In genomic region chr15:58212909-58213526, GRCh38 we compare ENCODE assay signal across 8 cellular contexts.
DNase-seq lines count a peak whose midpoint lies in the region; ATAC-seq and TF ChIP-seq lines count a peak whose summit lies in the region.

No MANE protein-coding gene starts in this region.

- POLR2A ChIA-PET in HCT116 (lab: Charles Lee): interaction anchor here (0.6 kb wide), 1 partner anchor 160 kb away, joined by 3 read pairs; no protein-coding TSS in a partner anchor
- POLR2A ChIA-PET in RWPE1 (lab: Yijun Ruan, JAX; ENCODE audit: low non-redundant PET): no interaction called here

- H3K9me3 ChIP-seq in HCT116 (ENCODE audit: control insufficient read depth in 1 of 2, insufficient read depth in 1 of 2, low read depth in 1 of 2, low read length in 2 of 2): no peaks in the 10 kb centered on the region
- H3K9me3 ChIP-seq in smooth muscle cell (replicated peaks; ENCODE audit: low read depth): no peaks in the 10 kb centered on the region

- H3K4me1 ChIP-seq in HCT116 (ENCODE audit: control insufficient read depth in 1 of 2, insufficient read depth in 2 of 2, low read length in 2 of 2): no peaks in the 10 kb centered on the region
- peaks cover 8% of the 10 kb centered on the region for H3K4me1 ChIP-seq in smooth muscle cell (ENCODE audit: low read depth)

- ATAC-seq in HCT116 (peak; percentile 85), HG03460 (IDR thresholded peaks at IDR 0.05; ENCODE audit: unreplicated experiment) (no peak), HG03159 (IDR thresholded peaks at IDR 0.05; ENCODE audit: unreplicated experiment) (no peak)

- H3K36me3 ChIP-seq in HCT116 (ENCODE audit: control insufficient read depth in 1 of 2, insufficient read depth in 2 of 2, low read length in 2 of 2): no peaks in the 10 kb centered on the region
- no peaks in the 10 kb centered on the region for H3K36me3 ChIP-seq in smooth muscle cell (ENCODE audit: low read depth)

- no peaks in the 10 kb centered on the region for H3F3A ChIP-seq in smooth muscle cell (ENCODE audit: low read depth)

- TF ChIP-seq POLR2A in HCT116 (IDR thresholded peaks at IDR 0.05; ENCODE audit: borderline replicate concordance, extremely low read depth, insufficient read depth, insufficient read length): no peak

- H3K4me2 ChIP-seq in HCT116 (ENCODE audit: low read length) (no peak overlapping the region), smooth muscle cell (no peak overlapping the region)

- RAD21 ChIA-PET in HCT116 (lab: Charles Lee; ENCODE audit: low non-redundant PET in 1 of 2, low total read pairs in 2 of 2, uncharacterized antibody in 2 of 2, unreplicated experiment in 2 of 2): no interaction called here

- BruUV-seq in HCT116 (replicated peaks; lab: Mats Ljungman, UMichigan): no TSS peak

- no peak overlapping the region for H3K27ac ChIP-seq in HCT116 (ENCODE audit: low read depth, low read length)
- H3K27ac ChIP-seq in RWPE1: no peak overlapping the region
- H3K27ac ChIP-seq in smooth muscle cell (ENCODE audit: low read depth): peak overlapping the region; percentile 19

- TF ChIP-seq RAD21 in HCT116 (IDR thresholded peaks at IDR 0.05; ENCODE audit: low read depth): peak; percentile 53

- H3K79me2 ChIP-seq in HCT116 (ENCODE audit: insufficient read depth, low read length) (no peaks in the 10 kb centered on the region), smooth muscle cell (ENCODE audit: low read depth) (no peaks in the 10 kb centered on the region)

- H3K9ac ChIP-seq in HCT116 (ENCODE audit: low read length) (no peak overlapping the region), smooth muscle cell (ENCODE audit: low read depth) (no peak overlapping the region)

- WGBS in smooth muscle cell (ENCODE audit: low lambda C conversion rate): 92% methylated on average over 7 of the region's 7 CpGs

- no peaks in the 10 kb centered on the region for H3K27me3 ChIP-seq in HCT116 (ENCODE audit: insufficient read depth, low read length)
- no peaks in the 10 kb centered on the region for H3K27me3 ChIP-seq in smooth muscle cell (ENCODE audit: low read depth)

- intact Hi-C loops in HCT116 (cut with micrococcal nuclease): no loop called here

- no peaks in the 10 kb centered on the region for H4K20me1 ChIP-seq in HCT116 (ENCODE audit: insufficient read depth)
- H4K20me1 ChIP-seq in smooth muscle cell (ENCODE audit: low read depth): no peaks in the 10 kb centered on the region

- DNase-seq in AG09309 (ENCODE audit: low read depth): no peak
- DNase-seq in HCT116 (ENCODE audit: low read depth, low spot score): no peak
- peak; percentile 52 for DNase-seq in RWPE1 (ENCODE audit: low spot score)
- peak; percentile 56 for DNase-seq in fibroblast of villous mesenchyme (ENCODE audit: low read depth)
- no peak for DNase-seq in smooth muscle cell (lab: John Stamatoyannopoulos, UW; ENCODE audit: unreplicated experiment)
- DNase-seq in stimulated activated CD4-positive, alpha-beta T cell treated with anti-CD3 and anti-CD28 coated beads, Interleukin-2, amount 100 ng/mL, for 24 hours: no peak

- H3K9me2 ChIP-seq in HCT116 (ENCODE audit: insufficient read depth): no peaks in the 10 kb centered on the region

- TF ChIP-seq CTCF in AG09309 (IDR thresholded peaks at IDR 0.05; ENCODE audit: control insufficient read depth, insufficient read depth, low read depth, low read length, missing control alignments) (peak; percentile 63), HCT116 (IDR thresholded peaks at IDR 0.05 in 2 of 3, conservative IDR thresholded peaks at IDR 0.05 in 1 of 3; ENCODE audit: borderline replicate concordance in 1 of 3, insufficient read depth in 1 of 3, low read depth in 2 of 3, low read length in 2 of 3) (peak; percentile 36 to 67 (median 64); a peak in 5 of 6 replicates), RWPE1 (conservative IDR thresholded peaks at IDR 0.05; ENCODE audit: low read depth) (peak; percentile 55), fibroblast of villous mesenchyme (IDR thresholded peaks at IDR 0.05; ENCODE audit: insufficient read depth, low read depth, low read length) (peak; percentile 71), smooth muscle cell (IDR thresholded peaks at IDR 0.05; ENCODE audit: borderline replicate concordance, insufficient read depth, poor library complexity, severe bottlenecking) (peak; percentile 55)

- no peak overlapping the region for H2AFZ ChIP-seq in HCT116 (ENCODE audit: low read depth, low read length, poor library complexity, severe bottlenecking)
- peak overlapping the region; percentile 9 for H2AFZ ChIP-seq in smooth muscle cell (ENCODE audit: low read depth)

- CTCF ChIA-PET in HCT116 (lab: Charles Lee): interaction anchor here (0.8 to 2.2 kb wide), 10 partner anchors 9 to 1316 kb away, joined by 3 to 25 read pairs (median 4); no protein-coding TSS in a partner anchor
- CTCF ChIA-PET in RWPE1 (lab: Yijun Ruan, JAX): interaction anchor here (0.6 to 1.3 kb wide), 4 partner anchors 9 to 1030 kb away, joined by 3 to 4 read pairs (median 3); partner anchors contain the start of gene MINDY2

- H3K4me3 ChIP-seq in AG09309 (ENCODE audit: control insufficient read depth, low read depth, low read length) (no peak overlapping the region), HCT116 (replicated peaks in 1 of 2; ENCODE audit: low read depth in 1 of 2, low read length in 2 of 2) (no peak overlapping the region), fibroblast of villous mesenchyme (ENCODE audit: low read depth, low read length) (no peak overlapping the region), smooth muscle cell (no peak overlapping the region)

TF ChIP-seq in HCT116, 20 proteins besides CTCF, POLR2A, EP300 and RAD21 (continues in another document):
- TF ChIP-seq ELF1 (IDR thresholded peaks at IDR 0.05; ENCODE audit: borderline replicate concordance, low read depth): no peak
- no peak for TF ChIP-seq ZNF274 (IDR thresholded peaks at IDR 0.05; ENCODE audit: low read depth, low read length)
- TF ChIP-seq SRF (IDR thresholded peaks at IDR 0.05; ENCODE audit: low read depth): no peak
- TF ChIP-seq ATF3 (IDR thresholded peaks at IDR 0.05): no peak
- no peak for TF ChIP-seq ZBTB33 (IDR thresholded peaks at IDR 0.05; ENCODE audit: extremely low read depth, insufficient replicate concordance, low read length)
- TF ChIP-seq POLR2AphosphoS5 (IDR thresholded peaks at IDR 0.05; ENCODE audit: low read depth, low read length): no peak
- no peak for TF ChIP-seq CEBPB (IDR thresholded peaks at IDR 0.05; ENCODE audit: low read depth)
- no peak for TF ChIP-seq FOSL1 (IDR thresholded peaks at IDR 0.05; ENCODE audit: low read depth)
- no peak for TF ChIP-seq JUND (IDR thresholded peaks at IDR 0.05)
- TF ChIP-seq SP1 (IDR thresholded peaks at IDR 0.05; ENCODE audit: low read depth): no peak
- TF ChIP-seq EZH2phosphoT487 (IDR thresholded peaks at IDR 0.05; ENCODE audit: borderline replicate concordance): no peak
- TF ChIP-seq SIN3A (IDR thresholded peaks at IDR 0.05; ENCODE audit: low read depth): no peak
- TF ChIP-seq REST (IDR thresholded peaks at IDR 0.05; ENCODE audit: low read depth): no peak
- no peak for TF ChIP-seq YY1 (IDR thresholded peaks at IDR 0.05; ENCODE audit: extremely low read depth, insufficient replicate concordance, low read depth, low read length)
- no peak for TF ChIP-seq ZFX (IDR thresholded peaks at IDR 0.05)
- TF ChIP-seq EGR1 (IDR thresholded peaks at IDR 0.05; ENCODE audit: low read depth): no peak
- no peak for TF ChIP-seq CBX3 (IDR thresholded peaks at IDR 0.05; ENCODE audit: low read depth)

Comparison
In these comparisons a context has a peak if more than half of its experiments do, and no peak if none do; other contexts are left out.
1. DNase-seq: peak in RWPE1 (single experiment) and fibroblast of villous mesenchyme (single experiment); none in AG09309 (single experiment), HCT116 (single experiment), smooth muscle cell (single experiment) and stimulated activated CD4-positive, alpha-beta T cell treated with anti-CD3 and anti-CD28 coated beads, Interleukin-2, amount 100 ng/mL, for 24 hours (0 of 2).
2. Peak in every context shown above with its lines, with median percentiles within 50 percentile points of each other: CTCF ChIP-seq.